In genomic region chr1:97925982-97926708, GRCh38 we compare ENCODE assay signal across 17 cellular contexts. TPM values are rescaled to one million over a fixed set of nuclear protein-coding genes. Genes with fewer than 3 reads are reported as not detected.
A peak's percentile ranks its signal among the peaks of the same experiment; 100 is the strongest.
DNase-seq lines count a peak whose midpoint lies in the region; ATAC-seq, FAIRE-seq and TF ChIP-seq lines count a peak whose summit lies in the region.
"Had no signal": no experiment of that assay in that cellular context is flagged by ENCODE, and none has a peak within 500 bp of the region (broad histone marks: within the 10 kb centered on the region; RNA-seq: fewer than 3 reads in every experiment).

No MANE protein-coding gene starts in this region.

- no peak for ATAC-seq in Right ventricle myocardium inferior
- ATAC-seq in central memory CD8-positive, alpha-beta T cell (replicated peaks; ENCODE audit: extremely low read depth, poor library complexity, severe bottlenecking) = no peak
- ATAC-seq in GM19395 (IDR thresholded peaks at IDR 0.05; ENCODE audit: unreplicated experiment) = no peak

- DNase-seq in cardiac muscle cell (ENCODE audit: low read depth in 1 of 2, low spot score in 1 of 2) = no peak
- DNase-seq in Right ventricle myocardium inferior (ENCODE audit: missing footprints) = no peak
- no peak for DNase-seq in SK-N-MC (ENCODE audit: low read depth, low spot score)
- no peak for DNase-seq in central memory CD8-positive, alpha-beta T cell (ENCODE audit: low spot score in 2 of 2)
- peak; percentile 69 for DNase-seq in small intestine
- DNase-seq in head of caudate nucleus = no peak
- DNase-seq: ACHN, C1 segment of cervical spinal cord, DMS79, NCI-H1436 treated with DMSO at 0.1 percent for 48 hours, NCI-H2029, NCI-H2171, OCI-M1, SHP77, SK-N-SH had no signal

- no peak overlapping the region for H3K4me3 ChIP-seq in cardiac muscle cell
- H3K4me3 ChIP-seq in SK-N-MC = no peak overlapping the region
- no peak overlapping the region for H3K4me3 ChIP-seq in small intestine (ENCODE audit: low read depth in 1 of 2, low read length in 2 of 2)

- H3K27me3 ChIP-seq in cardiac muscle cell (no peaks in the 10 kb centered on the region), small intestine (ENCODE audit: control insufficient read depth in 2 of 2, insufficient read depth in 2 of 2, low read length in 2 of 2) (no peaks in the 10 kb centered on the region)

- no peaks in the 10 kb centered on the region for H3K27me3 Mint-ChIP-seq in central memory CD8-positive, alpha-beta T cell

- H3K27ac ChIP-seq in cardiac muscle cell (peak overlapping the region; percentile 29), SK-N-MC (peak overlapping the region; percentile 37), small intestine (ENCODE audit: low read depth in 1 of 2, low read length in 1 of 2) (no peak overlapping the region)
- H3K27ac ChIP-seq: KMS-11 had no signal

- H3K9me3 Mint-ChIP-seq in central memory CD8-positive, alpha-beta T cell = no peaks in the 10 kb centered on the region

- no peak for FAIRE-seq in small intestine (lab: Jason Lieb, UNC)

- no peak overlapping the region for H3K9ac ChIP-seq in SK-N-MC (ENCODE audit: insufficient read length)
- H3K9ac ChIP-seq: KMS-11, SK-N-SH had no signal

- no peaks in the 10 kb centered on the region for H3K9me3 ChIP-seq in cardiac muscle cell (ENCODE audit: low read depth)
- no peaks in the 10 kb centered on the region for H3K9me3 ChIP-seq in SK-N-MC (ENCODE audit: low read depth, low read length)
- H3K9me3 ChIP-seq in small intestine (ENCODE audit: control insufficient read depth, low read depth) = no peaks in the 10 kb centered on the region
- H3K9me3 ChIP-seq: SK-N-SH had no signal

- peak overlapping the region; percentile 11 for H3K27ac Mint-ChIP-seq in central memory CD8-positive, alpha-beta T cell (ENCODE audit: low read depth)

- peaks cover 2% of the 10 kb centered on the region for H3K36me3 Mint-ChIP-seq in central memory CD8-positive, alpha-beta T cell (ENCODE audit: insufficient read depth)

- intact Hi-C loops in Right ventricle myocardium inferior (cut with DNase I) = no loop called here
- intact Hi-C loops in head of caudate nucleus (cut with DNase I) = loop anchor here (10.0 kb wide), 2 partner anchors 129 to 781 kb away; no protein-coding TSS in a partner anchor

- no peak overlapping the region for H3K4me3 Mint-ChIP-seq in central memory CD8-positive, alpha-beta T cell

- H3K36me3 ChIP-seq in cardiac muscle cell = no peaks in the 10 kb centered on the region
- no peaks in the 10 kb centered on the region for H3K36me3 ChIP-seq in SK-N-MC (ENCODE audit: insufficient read depth, low read length)
- H3K36me3 ChIP-seq in small intestine (ENCODE audit: control insufficient read depth in 2 of 2, insufficient read depth in 2 of 2, low read length in 2 of 2) = no peaks in the 10 kb centered on the region

- peaks cover 25% of the 10 kb centered on the region for H3K4me1 Mint-ChIP-seq in central memory CD8-positive, alpha-beta T cell

- H3K4me1 ChIP-seq in cardiac muscle cell (ENCODE audit: low read depth) (no peaks in the 10 kb centered on the region), small intestine (ENCODE audit: control insufficient read depth in 2 of 2, insufficient read depth in 1 of 2, low read depth in 1 of 2, low read length in 1 of 2) (peaks cover 7 to 8% of the 10 kb centered on the region in 2 donors)

- TF ChIP-seq CTCF in cardiac muscle cell (IDR thresholded peaks at IDR 0.05; ENCODE audit: low read depth, low read length) = no peak

- WGBS in small intestine, 3 donors = 31 to 48% (median 45%) methylated on average over 3 of the region's 3 CpGs

RNA-seq across cellular contexts. Expression of gene DPYD, which starts 5.3 kb away (rescaled TPM):
- total RNA-seq in cardiac muscle cell (1.3 and 2.0 TPM in 2 replicates), Right ventricle myocardium inferior (12.3 TPM)
- polyA plus RNA-seq in cardiac muscle cell (0.66 and 0.81 TPM in 2 replicates), small intestine (10 to 100 TPM; 11.9 to 29.5 (median 22.4) TPM)

Comparison
In these comparisons a context has a peak if more than half of its experiments do, and no peak if none do; other contexts are left out.
1. H3K27ac ChIP-seq: peak in cardiac muscle cell (single experiment) and SK-N-MC (single experiment); none in small intestine (0 of 2).